In the genomic region with DNA sequence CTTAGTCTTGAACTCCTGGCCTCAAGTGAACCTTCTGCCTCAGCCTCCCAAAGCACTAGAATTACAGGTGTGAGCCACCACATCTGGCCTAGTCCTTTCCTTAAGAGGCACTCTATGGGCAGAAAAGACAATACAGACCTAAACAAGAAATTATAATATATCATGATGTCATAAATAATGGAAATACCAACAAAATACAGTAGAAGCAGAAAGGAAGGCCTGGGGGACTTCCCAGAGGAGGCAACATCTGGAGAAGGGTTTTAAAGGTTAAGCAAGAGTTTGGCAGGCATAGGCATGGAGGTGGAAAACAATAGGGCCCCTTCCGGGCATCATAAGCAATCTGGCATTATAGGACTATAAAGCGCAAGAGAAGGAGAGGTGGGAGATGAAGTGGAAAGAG, we compare ENCODE assay signal across 2 cellular contexts.
A peak's percentile ranks its signal among the peaks of the same experiment; 100 is the strongest.
TF ChIP-seq lines count a peak whose summit lies in the region.

No MANE protein-coding gene starts in this region.

TF ChIP-seq in HepG2, 621 proteins besides CTCF, POLR2A, EP300 and RAD21:
- TF ChIP-seq MED8 (CRISPR knock-in tag; IDR thresholded peaks at IDR 0.05; ENCODE audit: insufficient replicate concordance) (no peak), ATF7 (IDR thresholded peaks at IDR 0.05) (peak; percentile 78), ATF7 (CRISPR knock-in tag; IDR thresholded peaks at IDR 0.05) (no peak), ZNF766 (CRISPR knock-in tag; IDR thresholded peaks at IDR 0.05; ENCODE audit: borderline replicate concordance) (no peak), ATAD3A (CRISPR knock-in tag; IDR thresholded peaks at IDR 0.05) (no peak)
- TF ChIP-seq, protein P1, sequence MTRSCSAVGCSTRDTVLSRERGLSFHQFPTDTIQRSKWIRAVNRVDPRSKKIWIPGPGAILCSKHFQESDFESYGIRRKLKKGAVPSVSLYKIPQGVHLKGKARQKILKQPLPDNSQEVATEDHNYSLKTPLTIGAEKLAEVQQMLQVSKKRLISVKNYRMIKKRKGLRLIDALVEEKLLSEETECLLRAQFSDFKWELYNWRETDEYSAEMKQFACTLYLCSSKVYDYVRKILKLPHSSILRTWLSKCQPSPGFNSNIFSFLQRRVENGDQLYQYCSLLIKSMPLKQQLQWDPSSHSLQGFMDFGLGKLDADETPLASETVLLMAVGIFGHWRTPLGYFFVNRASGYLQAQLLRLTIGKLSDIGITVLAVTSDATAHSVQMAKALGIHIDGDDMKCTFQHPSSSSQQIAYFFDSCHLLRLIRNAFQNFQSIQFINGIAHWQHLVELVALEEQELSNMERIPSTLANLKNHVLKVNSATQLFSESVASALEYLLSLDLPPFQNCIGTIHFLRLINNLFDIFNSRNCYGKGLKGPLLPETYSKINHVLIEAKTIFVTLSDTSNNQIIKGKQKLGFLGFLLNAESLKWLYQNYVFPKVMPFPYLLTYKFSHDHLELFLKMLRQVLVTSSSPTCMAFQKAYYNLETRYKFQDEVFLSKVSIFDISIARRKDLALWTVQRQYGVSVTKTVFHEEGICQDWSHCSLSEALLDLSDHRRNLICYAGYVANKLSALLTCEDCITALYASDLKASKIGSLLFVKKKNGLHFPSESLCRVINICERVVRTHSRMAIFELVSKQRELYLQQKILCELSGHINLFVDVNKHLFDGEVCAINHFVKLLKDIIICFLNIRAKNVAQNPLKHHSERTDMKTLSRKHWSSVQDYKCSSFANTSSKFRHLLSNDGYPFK (CRISPR knock-in tag; IDR thresholded peaks at IDR 0.05; ENCODE audit: borderline replicate concordance), result no peak

TF ChIP-seq in K562, 482 proteins besides CTCF, POLR2A, EP300 and RAD21:
- TF ChIP-seq ZFP36 (IDR thresholded peaks at IDR 0.05; ENCODE audit: low read depth, low read length, partially characterized antibody), result peak; percentile 63
- TF ChIP-seq, protein P2, sequence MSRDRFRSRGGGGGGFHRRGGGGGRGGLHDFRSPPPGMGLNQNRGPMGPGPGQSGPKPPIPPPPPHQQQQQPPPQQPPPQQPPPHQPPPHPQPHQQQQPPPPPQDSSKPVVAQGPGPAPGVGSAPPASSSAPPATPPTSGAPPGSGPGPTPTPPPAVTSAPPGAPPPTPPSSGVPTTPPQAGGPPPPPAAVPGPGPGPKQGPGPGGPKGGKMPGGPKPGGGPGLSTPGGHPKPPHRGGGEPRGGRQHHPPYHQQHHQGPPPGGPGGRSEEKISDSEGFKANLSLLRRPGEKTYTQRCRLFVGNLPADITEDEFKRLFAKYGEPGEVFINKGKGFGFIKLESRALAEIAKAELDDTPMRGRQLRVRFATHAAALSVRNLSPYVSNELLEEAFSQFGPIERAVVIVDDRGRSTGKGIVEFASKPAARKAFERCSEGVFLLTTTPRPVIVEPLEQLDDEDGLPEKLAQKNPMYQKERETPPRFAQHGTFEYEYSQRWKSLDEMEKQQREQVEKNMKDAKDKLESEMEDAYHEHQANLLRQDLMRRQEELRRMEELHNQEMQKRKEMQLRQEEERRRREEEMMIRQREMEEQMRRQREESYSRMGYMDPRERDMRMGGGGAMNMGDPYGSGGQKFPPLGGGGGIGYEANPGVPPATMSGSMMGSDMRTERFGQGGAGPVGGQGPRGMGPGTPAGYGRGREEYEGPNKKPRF (IDR thresholded peaks at IDR 0.05; ENCODE audit: low read depth, low read length), result no peak
TF ChIP-seq in K562: peak in this region for 1.
